10 cellular contexts compared by ENCODE assay signal in genomic region chr2:38590053-38590452, GRCh38. TPM values are rescaled to one million over a fixed set of nuclear protein-coding genes. Genes with fewer than 3 reads are reported as not detected.
DNase-seq lines count a peak whose midpoint lies in the region; ATAC-seq, FAIRE-seq and TF ChIP-seq lines count a peak whose summit lies in the region.
"Had no signal": no experiment of that assay in that cellular context is flagged by ENCODE, and none has a peak within 500 bp of the region (broad histone marks: within the 10 kb centered on the region; RNA-seq: fewer than 3 reads in every experiment).

No MANE protein-coding gene starts in this region.

- TF ChIP-seq EP300 in HepG2 (IDR thresholded peaks at IDR 0.05; ENCODE audit: low read depth in 2 of 2, low read length in 2 of 2) (no peak), HepG2 (CRISPR knock-in tag; IDR thresholded peaks at IDR 0.05; ENCODE audit: borderline replicate concordance) (no peak), esophagus muscularis mucosa (IDR thresholded peaks at IDR 0.05) (no peak)

- H3K4me3 ChIP-seq in HepG2 (replicated peaks in 1 of 3; ENCODE audit: insufficient read depth in 1 of 3, low read depth in 2 of 3, low read length in 3 of 3) (no peak overlapping the region), right lobe of liver (no peak overlapping the region), esophagus muscularis mucosa (no peak overlapping the region)

- ATAC-seq in HepG2 = peak; percentile 37; the same call in 2 of the 3 replicates
- no peak for ATAC-seq in right lobe of liver
- no peak for ATAC-seq in HG03457 (IDR thresholded peaks at IDR 0.05; ENCODE audit: unreplicated experiment)
- ATAC-seq in GM19463 (IDR thresholded peaks at IDR 0.05; ENCODE audit: unreplicated experiment) = no peak

- CTCF ChIA-PET in HepG2 (lab: Yijun Ruan, JAX; ENCODE audit: low intra/inter-chr PET ratio, low total read pairs) = interaction anchor here (0.7 to 1.2 kb wide), 3 partner anchors 13 to 151 kb away, joined by 3 to 5 read pairs (median 3); no protein-coding TSS in a partner anchor
- CTCF ChIA-PET in RWPE1 (lab: Yijun Ruan, JAX) = interaction anchor here (0.8 kb wide), 1 partner anchor 33 kb away, joined by 7 read pairs; no protein-coding TSS in a partner anchor

- H3K36me3 ChIP-seq in HepG2 (replicated peaks in 1 of 2; ENCODE audit: control insufficient read depth in 1 of 2, insufficient read depth in 2 of 2, low read length in 2 of 2) (peaks cover 6 to 47% of the 10 kb centered on the region in 2 experiments), right lobe of liver (peaks cover 0 to 2% (median 0%) of the 10 kb centered on the region in 4 donors), esophagus muscularis mucosa (no peaks in the 10 kb centered on the region)

- BruUV-seq in HepG2 (replicated peaks; lab: Mats Ljungman, UMichigan) = TSS peak; percentile 5

- no peak for FAIRE-seq in HepG2 (lab: Jason Lieb, UNC)

- H3K27me3 ChIP-seq in HepG2 (ENCODE audit: control insufficient read depth in 1 of 2, insufficient read depth in 2 of 2, low read length in 2 of 2) (no peaks in the 10 kb centered on the region), right lobe of liver (no peaks in the 10 kb centered on the region), esophagus muscularis mucosa (no peaks in the 10 kb centered on the region)

- intact Hi-C loops in HepG2 (cut with micrococcal nuclease; ENCODE audit: unreplicated experiment) = no loop called here
- intact Hi-C loops in right lobe of liver (cut with DNase I) = loop anchor here in 1 of 2 donors (10.0 kb wide), 1 partner anchor 135 kb away; no protein-coding TSS in a partner anchor
- intact Hi-C loops in esophagus muscularis mucosa (cut with DNase I) = no loop called here

- TF ChIP-seq RAD21 in HepG2 (CRISPR knock-in tag; IDR thresholded peaks at IDR 0.05) = no peak

- POLR2A ChIA-PET in HepG2 (lab: Yijun Ruan, JAX) = no interaction called here
- POLR2A ChIA-PET in RWPE1 (lab: Yijun Ruan, JAX; ENCODE audit: low non-redundant PET) = no interaction called here

- no peak overlapping the region for H3K4me2 ChIP-seq in HepG2 (ENCODE audit: low read depth, low read length)

- H4K20me1 ChIP-seq in HepG2 (ENCODE audit: insufficient read depth, low read length) = peaks cover 55% of the 10 kb centered on the region

- H3K79me2 ChIP-seq in HepG2 (ENCODE audit: insufficient read depth, low read length) = peaks cover 97% of the 10 kb centered on the region

- no peak overlapping the region for H3K9ac ChIP-seq in HepG2 (ENCODE audit: insufficient read depth, low read depth, low read length)

- H3K9me3 ChIP-seq in HepG2 (ENCODE audit: low read length) (no peaks in the 10 kb centered on the region), right lobe of liver (no peaks in the 10 kb centered on the region), esophagus muscularis mucosa (no peaks in the 10 kb centered on the region)

- 88% methylated on average over 3 of the region's 3 CpGs for WGBS in HepG2 (ENCODE audit: low lambda C conversion rate)
- WGBS in right lobe of liver (ENCODE audit: insufficient coverage, low coverage, low lambda C conversion rate, missing lambda C conversion rate) = 78% methylated on average over 3 of the region's 3 CpGs
- 82% methylated on average over 3 of the region's 3 CpGs for WGBS in esophagus muscularis mucosa

- in situ Hi-C loops in HepG2 (cut with HindIII; ENCODE audit: extremely low pct_ligation_motif_present, low pct_unique_long_range_greater_than_20kb) (no loop called here), SK-MEL-5 (cut with HindIII; ENCODE audit: low pct_unique_long_range_greater_than_20kb, low sequenced_read_pairs) (no loop called here)

- H3K27ac ChIP-seq in HepG2 (ENCODE audit: extremely low read length, insufficient read depth, low read length) (no peak overlapping the region), right lobe of liver (no peak overlapping the region), esophagus muscularis mucosa (replicated peaks in 1 of 4) (peak overlapping the region; percentile 6 to 62 (median 44)), RWPE1 (no peak overlapping the region)

- TF ChIP-seq POLR2A in HepG2 (IDR thresholded peaks at IDR 0.05; ENCODE audit: insufficient read depth in 1 of 2, low read depth in 2 of 2, low read length in 2 of 2) (no peak), right lobe of liver (IDR thresholded peaks at IDR 0.05) (no peak), esophagus muscularis mucosa (IDR thresholded peaks at IDR 0.05; ENCODE audit: low read depth) (no peak)

- TF ChIP-seq CTCF in HepG2 (CRISPR knock-in tag; IDR thresholded peaks at IDR 0.05) = no peak
- TF ChIP-seq CTCF in right lobe of liver (IDR thresholded peaks at IDR 0.05) = no peak
- no peak for TF ChIP-seq CTCF in esophagus muscularis mucosa (IDR thresholded peaks at IDR 0.05)
- no peak for TF ChIP-seq CTCF in RWPE1 (conservative IDR thresholded peaks at IDR 0.05; ENCODE audit: low read depth)

- no peak overlapping the region for H2AFZ ChIP-seq in HepG2 (ENCODE audit: low read length)

- DNase-seq in HepG2 (ENCODE audit: low spot score) (no peak), right lobe of liver (no peak), SK-MEL-5 (ENCODE audit: low read depth, low spot score) (peak; percentile 38), esophagus muscularis mucosa (ENCODE audit: extremely low spot score) (no peak), DMS79 (lab: John Stamatoyannopoulos, UW) (no peak), RWPE1 (ENCODE audit: low spot score) (no peak)
- DNase-seq: activated naive CD4-positive, alpha-beta T cell; effector CD8-positive, alpha-beta T cell had no signal

- H3K4me1 ChIP-seq in HepG2 (ENCODE audit: insufficient read depth, low read length) (peaks cover 89% of the 10 kb centered on the region), right lobe of liver (no peaks in the 10 kb centered on the region), esophagus muscularis mucosa (peaks cover 52 to 100% (median 96%) of the 10 kb centered on the region in 4 donors)

TF ChIP-seq in HepG2, 621 proteins besides CTCF, POLR2A, EP300 and RAD21:
- TF ChIP-seq ZNF709 (CRISPR knock-in tag; IDR thresholded peaks at IDR 0.05) (no peak), CREB1 (IDR thresholded peaks at IDR 0.05) (no peak), CREB1 (CRISPR knock-in tag; IDR thresholded peaks at IDR 0.05) (0 out of 2 replicates have a peak, but pooled peaks have one; percentile 28)

RNA-seq across cellular contexts. Expression of gene HNRNPLL, which starts 12.7 kb away (rescaled TPM):
- total RNA-seq in HepG2 (2016; rRNA removed; fragmentation: Illumina TruSeq; extraction: Trizol) (91.9 and 103 TPM in 2 replicates), right lobe of liver (10 to 100 TPM in 5 of 6 experiments, 1 to 10 TPM in 1; 9.2 to 15.9 (median 13.9) TPM), esophagus muscularis mucosa (10 to 100 TPM; 50.2 to 61.5 (median 54.0) TPM)
- total RNA-seq in HepG2 (2016; cell fraction: cytosol; rRNA removed; fragmentation: Illumina TruSeq; extraction: Trizol; ENCODE audit: low read depth) = 52.7 and 54.6 TPM in 2 replicates
- total RNA-seq in HepG2 (2016; cell fraction: insoluble cytoplasmic fraction; rRNA removed; fragmentation: Illumina TruSeq; extraction: Trizol) = 92.9 and 108 TPM in 2 replicates
- 54.8 and 56.7 TPM in 2 replicates for total RNA-seq in HepG2 (2016; cell fraction: membrane; rRNA removed; fragmentation: Illumina TruSeq; extraction: Trizol)
- total RNA-seq in HepG2 (2016; cell fraction: nucleus; rRNA removed; fragmentation: Illumina TruSeq; extraction: Trizol) = 147 and 151 TPM in 2 replicates
- polyA plus RNA-seq in HepG2 (2011; rRNA removed) = 34.3 and 49.4 TPM in 2 replicates
- 17.6 and 20.9 TPM in 2 replicates for polyA plus RNA-seq in HepG2 (2011; cell fraction: cytosol; rRNA removed)
- polyA plus RNA-seq in HepG2 (2011; cell fraction: nucleus; rRNA removed) = 29.2 and 34.2 TPM in 2 replicates
- polyA plus RNA-seq in HepG2 (2012) = 32.8 and 45.3 TPM in 2 replicates
- polyA plus RNA-seq in HepG2 (2016; cell fraction: cytosol; fragmentation: Illumina TruSeq; extraction: Trizol; ENCODE audit: low read depth) = 13.0 and 17.4 TPM in 2 replicates
- polyA plus RNA-seq in HepG2 (2016; cell fraction: insoluble cytoplasmic fraction; fragmentation: Illumina TruSeq; extraction: Trizol; ENCODE audit: low read depth) = 75.8 and 78.0 TPM in 2 replicates
- polyA plus RNA-seq in HepG2 (2016; cell fraction: membrane; fragmentation: Illumina TruSeq; extraction: Trizol; ENCODE audit: low read depth) = 27.6 and 27.9 TPM in 2 replicates
- polyA plus RNA-seq in HepG2 (2016; cell fraction: nucleus; fragmentation: Illumina TruSeq; extraction: Trizol; ENCODE audit: insufficient read depth, low read depth) = 66.8 and 68.2 TPM in 2 replicates
- polyA minus RNA-seq in HepG2 (2011; rRNA and poly(A)+ RNA removed; ENCODE audit: low replicate concordance) = 14.7 and 21.6 TPM in 2 replicates
- 25.8 and 30.8 TPM in 2 replicates for polyA minus RNA-seq in HepG2 (2011; cell fraction: cytosol; rRNA and poly(A)+ RNA removed)
- polyA minus RNA-seq in HepG2 (2011; cell fraction: nucleus; rRNA and poly(A)+ RNA removed) = 227 and 258 TPM in 2 replicates
- 62.9 and 67.1 TPM in 2 replicates for total RNA-seq in SK-MEL-5 (2014; rRNA removed; shearing (Covaris generic))
- 30.4 and 34.0 TPM in 2 replicates for polyA plus RNA-seq in SK-MEL-5 (2015; cell fraction: cytosol; rRNA removed)
- 56.9 and 67.6 TPM in 2 replicates for polyA plus RNA-seq in SK-MEL-5 (2015; cell fraction: nucleus; rRNA removed)

Comparison
In these comparisons a context has a peak if more than half of its experiments do, and no peak if none do; other contexts are left out.
1. H3K27ac ChIP-seq: peak in esophagus muscularis mucosa (4 of 4); none in HepG2 (single experiment), right lobe of liver (0 of 3) and RWPE1 (single experiment).